ENCODE assay signal across 21 cellular contexts in the genomic region with DNA sequence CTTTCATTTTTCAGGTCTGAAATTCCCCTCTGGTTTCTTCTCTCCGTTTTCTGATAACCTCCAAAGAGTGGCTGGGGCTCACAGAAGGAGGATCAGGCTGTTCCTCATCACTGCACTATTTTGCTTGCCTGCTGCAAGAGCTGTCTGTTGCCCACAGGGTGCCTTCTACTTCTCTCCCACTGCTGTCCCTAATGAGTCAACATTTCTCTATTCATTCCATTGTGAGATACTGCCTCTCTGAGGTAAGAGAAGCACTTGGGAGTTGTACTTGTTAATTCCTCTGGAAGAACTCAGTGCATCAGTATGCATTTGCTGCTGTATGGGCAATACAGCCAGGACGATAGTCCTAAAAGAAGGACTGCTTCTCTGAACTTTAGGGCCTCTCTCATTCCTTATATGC. TPM values are rescaled to one million over a fixed set of nuclear protein-coding genes. Genes with fewer than 3 reads are reported as not detected.
DNase-seq lines count a peak whose midpoint lies in the region; FAIRE-seq and TF ChIP-seq lines count a peak whose summit lies in the region.
"Had no signal": no experiment of that assay in that cellular context is flagged by ENCODE, and none has a peak within 500 bp of the region (broad histone marks: within the 10 kb centered on the region; RNA-seq: fewer than 3 reads in every experiment).

No MANE protein-coding gene starts in this region.

- H3K27me3 ChIP-seq in bronchial epithelial cell (ENCODE audit: control insufficient read depth, insufficient read depth, low read length) (no peaks in the 10 kb centered on the region), Karpas-422 (ENCODE audit: low read length) (no peaks in the 10 kb centered on the region), SJCRH30 (no peaks in the 10 kb centered on the region)
- H3K27me3 ChIP-seq: esophagus squamous epithelium, tibial artery had no signal

- DNase-seq in Daoy (ENCODE audit: low read depth) = peak; percentile 13
- DNase-seq in NCI-H226 = peak; percentile 15
- peak; percentile 40 for DNase-seq in bronchial epithelial cell (ENCODE audit: low read depth)
- peak; percentile 11 for DNase-seq in iPS-NIHi7 (ENCODE audit: extremely low spot score)
- DNase-seq in DMS53 treated with DMSO at 0.1 percent for 48 hours (lab: John Stamatoyannopoulos, UW; ENCODE audit: unreplicated experiment) = no peak
- DNase-seq in anterior cingulate cortex (lab: John Stamatoyannopoulos, UW) = no peak
- DNase-seq in Karpas-422 = no peak
- DNase-seq in SJCRH30 = no peak
- DNase-seq: activated gamma-delta T cell; esophagus squamous epithelium; H9; hypothalamus; left colon; NCI-H187 treated with DMSO at 0.1 percent for 48 hours; NCI-H446 treated with DMSO at 0.1 percent for 48 hours; retina; SHP77 treated with DMSO at 0.1 percent for 48 hours; stimulated activated CD4-positive, alpha-beta T cell treated with anti-CD3 and anti-CD28 coated beads, Interleukin-15, amount 100 ng/mL, for 24 hours; stimulated activated naive CD4-positive, alpha-beta T cell; T-helper 2 cell; tibial artery had no signal

- no peaks in the 10 kb centered on the region for H3K4me1 ChIP-seq in Karpas-422 (ENCODE audit: low read length)
- H3K4me1 ChIP-seq in SJCRH30 = no peaks in the 10 kb centered on the region
- H3K4me1 ChIP-seq: esophagus squamous epithelium, tibial artery had no signal

- no peaks in the 10 kb centered on the region for H3K79me2 ChIP-seq in Karpas-422 (ENCODE audit: low read length)

- no peak overlapping the region for H2AFZ ChIP-seq in Karpas-422 (ENCODE audit: low read length)

- H3K4me2 ChIP-seq in Karpas-422 (ENCODE audit: low read depth, low read length, poor library complexity, severe bottlenecking) = no peak overlapping the region

- no peak overlapping the region for H3K27ac ChIP-seq in Karpas-422 (ENCODE audit: low read length)
- no peak overlapping the region for H3K27ac ChIP-seq in SJCRH30
- H3K27ac ChIP-seq: esophagus squamous epithelium, tibial artery had no signal

- no peaks in the 10 kb centered on the region for H3K9me2 ChIP-seq in Karpas-422 (replicated peaks; ENCODE audit: insufficient read depth, low read length)

- H3K4me3 ChIP-seq in bronchial epithelial cell (ENCODE audit: low read depth, low read length) (no peak overlapping the region), Karpas-422 (ENCODE audit: low read length) (no peak overlapping the region), SJCRH30 (no peak overlapping the region)
- H3K4me3 ChIP-seq: esophagus squamous epithelium, tibial artery had no signal

- H3K9ac ChIP-seq in Karpas-422 (ENCODE audit: low read length) = no peak overlapping the region

- H4K20me1 ChIP-seq in Karpas-422 (ENCODE audit: insufficient read depth, low read depth, low read length) = no peaks in the 10 kb centered on the region

- H3K36me3 ChIP-seq in bronchial epithelial cell (ENCODE audit: control insufficient read depth, insufficient read depth, low read length) (no peaks in the 10 kb centered on the region), Karpas-422 (ENCODE audit: insufficient read depth, low read length) (no peaks in the 10 kb centered on the region), SJCRH30 (no peaks in the 10 kb centered on the region)
- H3K36me3 ChIP-seq: esophagus squamous epithelium, tibial artery had no signal

- FAIRE-seq in bronchial epithelial cell (lab: Jason Lieb, UNC) = no peak

- H3K9me3 ChIP-seq in Karpas-422 (ENCODE audit: low read length) (no peaks in the 10 kb centered on the region), SJCRH30 (replicated peaks) (no peaks in the 10 kb centered on the region)
- H3K9me3 ChIP-seq: tibial artery had no signal

- TF ChIP-seq CTCF in bronchial epithelial cell (IDR thresholded peaks at IDR 0.05; ENCODE audit: insufficient read depth, low read length, severe bottlenecking) = no peak

RNA-seq across cellular contexts. Expression of gene CT47B1, which starts 34.8 kb away (rescaled TPM):
- total RNA-seq in Daoy (2014; rRNA removed; shearing (Covaris generic)) = not detected in 2 replicates
- not detected in 2 replicates for total RNA-seq in bronchial epithelial cell
- total RNA-seq in Karpas-422 (2014; rRNA removed; shearing (Covaris generic); ENCODE audit: low replicate concordance) = not detected in 2 replicates
- not detected in 2 replicates for total RNA-seq in SJCRH30 (2014; rRNA removed; shearing (Covaris generic))
- total RNA-seq: esophagus squamous epithelium, H9, left colon had no signal

Comparison
In these comparisons a context has a peak if more than half of its experiments do, and no peak if none do; other contexts are left out.
1. DNase-seq: peak in Daoy (single experiment), NCI-H226 (single experiment), bronchial epithelial cell (single experiment) and iPS-NIHi7 (single experiment); none in DMS53 treated with DMSO at 0.1 percent for 48 hours (single experiment), anterior cingulate cortex (0 of 58), Karpas-422 (single experiment) and SJCRH30 (0 of 2).